ENCODE assay signal across 8 cellular contexts in the genomic region with DNA sequence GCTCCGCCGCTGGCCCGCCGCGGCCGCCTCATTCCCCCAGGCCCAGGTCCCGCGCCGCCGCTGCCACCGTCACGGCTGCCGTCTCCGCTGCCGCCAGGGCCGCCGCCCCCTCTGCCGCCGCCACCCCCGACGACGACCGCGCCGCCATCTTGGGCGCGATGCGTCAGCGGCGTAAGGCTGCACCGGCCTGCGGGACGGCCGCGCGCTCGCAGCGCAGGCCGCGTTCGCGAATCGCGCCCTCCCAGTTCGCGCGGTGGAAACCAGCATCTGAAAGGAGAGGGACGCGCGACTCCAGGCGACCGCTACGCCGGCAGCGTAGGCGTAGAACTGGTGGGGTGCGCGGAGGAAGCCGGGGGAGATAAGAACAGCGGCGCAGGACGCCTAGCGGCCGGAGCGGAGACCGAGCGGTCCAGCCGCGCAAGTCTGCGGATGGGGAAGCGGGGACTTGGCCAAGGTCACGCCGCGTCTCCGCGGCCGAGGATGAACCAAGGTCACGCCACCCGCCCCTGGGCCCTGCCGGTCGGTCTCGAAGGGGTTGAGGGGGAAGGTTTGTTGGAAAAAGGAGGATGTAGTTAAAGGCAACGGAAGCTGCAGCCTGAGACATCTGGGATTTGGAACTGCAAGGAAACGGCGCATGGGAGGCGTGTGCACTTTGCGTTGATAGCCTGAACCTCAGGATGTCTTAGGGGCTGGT. TPM values are rescaled to one million over a fixed set of nuclear protein-coding genes. Genes with fewer than 3 reads are reported as not detected.
DNase-seq lines count a peak whose midpoint lies in the region; ATAC-seq and TF ChIP-seq lines count a peak whose summit lies in the region.

A gene (minus strand): TSS at position 173 of the 694 bp plus-strand sequence. CDS start 307 bp downstream, outside the sequence.

- H3K4me3 ChIP-seq in cardiac fibroblast (replicated peaks in 1 of 2; ENCODE audit: low read depth in 2 of 2, low read length in 2 of 2): peak within 1 kb of the TSS; percentile 76 to 82

- CTCF ChIA-PET in WTC11 (lab: Charles Lee): interaction anchor here (1.3 kb wide), 1 partner anchor 143 kb away, joined by 3 read pairs; no protein-coding TSS in a partner anchor

- ATAC-seq in GM18909 (IDR thresholded peaks at IDR 0.05; ENCODE audit: poor library complexity, unreplicated experiment): peak; percentile 83
- ATAC-seq in HG03175 (IDR thresholded peaks at IDR 0.05; ENCODE audit: unreplicated experiment): peak; percentile 87
- peak; percentile 91 for ATAC-seq in WTC11

- peak within 1 kb of the TSS; percentile 82 for H3K27ac Mint-ChIP-seq in WTC11

- POLR2A ChIA-PET in WTC11 (lab: Charles Lee): no interaction called here

- TF ChIP-seq CTCF in WTC11 (IDR thresholded peaks at IDR 0.05) (peak; percentile 41), cardiac fibroblast (IDR thresholded peaks at IDR 0.05; ENCODE audit: low read depth, low read length) (peak; percentile 86)

- H3K4me3 Mint-ChIP-seq in WTC11: peak within 1 kb of the TSS; percentile 90

- H3K4me1 Mint-ChIP-seq in WTC11: peaks cover 15% of the 10 kb centered on the region

- peaks cover 12% of the 10 kb centered on the region for H3K9me3 Mint-ChIP-seq in WTC11

- peak; percentile 95 for DNase-seq in AG08396 (ENCODE audit: low spot score)
- DNase-seq in NCI-H2227 treated with DMSO at 0.1 percent for 48 hours (lab: John Stamatoyannopoulos, UW): peak; percentile 94
- peak; percentile 93 for DNase-seq in WTC11 (ENCODE audit: low spot score)
- DNase-seq in cardiac fibroblast (ENCODE audit: low read depth in 2 of 2): peak; percentile 95
- peak; percentile 96 for DNase-seq in inferior parietal cortex (ENCODE audit: extremely low spot score)
- peak; percentile 88 to 91 for DNase-seq in stimulated activated CD4-positive, alpha-beta T cell treated with anti-CD3 and anti-CD28 coated beads, Interleukin-12 subunit alpha, Interleukin-12 subunit beta, amount 100 ng/mL, for 24 hours (ENCODE audit: low read depth in 2 of 2)

- peaks cover 12% of the 10 kb centered on the region for H3K36me3 Mint-ChIP-seq in WTC11

- no peaks in the 10 kb centered on the region; the same call in 1 of the 2 replicates for H3K27me3 Mint-ChIP-seq in WTC11 (ENCODE audit: low read depth)

TF ChIP-seq in WTC11, 78 proteins besides CTCF, POLR2A, EP300 and RAD21 (continues in another document):
- TF ChIP-seq FOXK1 (CRISPR knock-in tag; IDR thresholded peaks at IDR 0.05) (peak; percentile 22; the same call in 1 of the 2 replicates), SMAD3 (CRISPR knock-in tag; IDR thresholded peaks at IDR 0.05; ENCODE audit: borderline replicate concordance) (no peak), CREM (CRISPR knock-in tag; IDR thresholded peaks at IDR 0.05) (peak; percentile 80; the same call in 1 of the 2 replicates), ETV6 (CRISPR knock-in tag; IDR thresholded peaks at IDR 0.05) (peak; percentile 78), TEAD1 (CRISPR knock-in tag; IDR thresholded peaks at IDR 0.05) (no peak; the same call in 1 of the 2 replicates), MXD4 (CRISPR knock-in tag; IDR thresholded peaks at IDR 0.05; ENCODE audit: borderline replicate concordance) (no peak), ZNF219 (CRISPR knock-in tag; IDR thresholded peaks at IDR 0.05; ENCODE audit: borderline replicate concordance) (no peak), ATF1 (CRISPR knock-in tag; IDR thresholded peaks at IDR 0.05) (no peak), ZNF416 (CRISPR knock-in tag; IDR thresholded peaks at IDR 0.05) (0 out of 2 replicates have a peak, but pooled peaks have one; percentile 11)
- TF ChIP-seq, protein P1, sequence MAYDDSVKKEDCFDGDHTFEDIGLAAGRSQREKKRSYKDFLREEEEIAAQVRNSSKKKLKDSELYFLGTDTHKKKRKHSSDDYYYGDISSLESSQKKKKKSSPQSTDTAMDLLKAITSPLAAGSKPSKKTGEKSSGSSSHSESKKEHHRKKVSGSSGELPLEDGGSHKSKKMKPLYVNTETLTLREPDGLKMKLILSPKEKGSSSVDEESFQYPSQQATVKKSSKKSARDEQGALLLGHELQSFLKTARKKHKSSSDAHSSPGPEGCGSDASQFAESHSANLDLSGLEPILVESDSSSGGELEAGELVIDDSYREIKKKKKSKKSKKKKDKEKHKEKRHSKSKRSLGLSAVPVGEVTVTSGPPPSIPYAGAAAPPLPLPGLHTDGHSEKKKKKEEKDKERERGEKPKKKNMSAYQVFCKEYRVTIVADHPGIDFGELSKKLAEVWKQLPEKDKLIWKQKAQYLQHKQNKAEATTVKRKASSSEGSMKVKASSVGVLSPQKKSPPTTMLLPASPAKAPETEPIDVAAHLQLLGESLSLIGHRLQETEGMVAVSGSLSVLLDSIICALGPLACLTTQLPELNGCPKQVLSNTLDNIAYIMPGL (CRISPR knock-in tag; IDR thresholded peaks at IDR 0.05): peak; percentile 62; the same call in 1 of the 2 replicates
- TF ChIP-seq, protein P2, sequence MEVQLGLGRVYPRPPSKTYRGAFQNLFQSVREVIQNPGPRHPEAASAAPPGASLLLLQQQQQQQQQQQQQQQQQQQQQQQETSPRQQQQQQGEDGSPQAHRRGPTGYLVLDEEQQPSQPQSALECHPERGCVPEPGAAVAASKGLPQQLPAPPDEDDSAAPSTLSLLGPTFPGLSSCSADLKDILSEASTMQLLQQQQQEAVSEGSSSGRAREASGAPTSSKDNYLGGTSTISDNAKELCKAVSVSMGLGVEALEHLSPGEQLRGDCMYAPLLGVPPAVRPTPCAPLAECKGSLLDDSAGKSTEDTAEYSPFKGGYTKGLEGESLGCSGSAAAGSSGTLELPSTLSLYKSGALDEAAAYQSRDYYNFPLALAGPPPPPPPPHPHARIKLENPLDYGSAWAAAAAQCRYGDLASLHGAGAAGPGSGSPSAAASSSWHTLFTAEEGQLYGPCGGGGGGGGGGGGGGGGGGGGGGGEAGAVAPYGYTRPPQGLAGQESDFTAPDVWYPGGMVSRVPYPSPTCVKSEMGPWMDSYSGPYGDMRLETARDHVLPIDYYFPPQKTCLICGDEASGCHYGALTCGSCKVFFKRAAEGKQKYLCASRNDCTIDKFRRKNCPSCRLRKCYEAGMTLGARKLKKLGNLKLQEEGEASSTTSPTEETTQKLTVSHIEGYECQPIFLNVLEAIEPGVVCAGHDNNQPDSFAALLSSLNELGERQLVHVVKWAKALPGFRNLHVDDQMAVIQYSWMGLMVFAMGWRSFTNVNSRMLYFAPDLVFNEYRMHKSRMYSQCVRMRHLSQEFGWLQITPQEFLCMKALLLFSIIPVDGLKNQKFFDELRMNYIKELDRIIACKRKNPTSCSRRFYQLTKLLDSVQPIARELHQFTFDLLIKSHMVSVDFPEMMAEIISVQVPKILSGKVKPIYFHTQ (CRISPR knock-in tag; IDR thresholded peaks at IDR 0.05): no peak
- TF ChIP-seq, protein P3, sequence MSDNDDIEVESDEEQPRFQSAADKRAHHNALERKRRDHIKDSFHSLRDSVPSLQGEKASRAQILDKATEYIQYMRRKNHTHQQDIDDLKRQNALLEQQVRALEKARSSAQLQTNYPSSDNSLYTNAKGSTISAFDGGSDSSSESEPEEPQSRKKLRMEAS (CRISPR knock-in tag; IDR thresholded peaks at IDR 0.05): peak; percentile 55
- TF ChIP-seq, protein P4, sequence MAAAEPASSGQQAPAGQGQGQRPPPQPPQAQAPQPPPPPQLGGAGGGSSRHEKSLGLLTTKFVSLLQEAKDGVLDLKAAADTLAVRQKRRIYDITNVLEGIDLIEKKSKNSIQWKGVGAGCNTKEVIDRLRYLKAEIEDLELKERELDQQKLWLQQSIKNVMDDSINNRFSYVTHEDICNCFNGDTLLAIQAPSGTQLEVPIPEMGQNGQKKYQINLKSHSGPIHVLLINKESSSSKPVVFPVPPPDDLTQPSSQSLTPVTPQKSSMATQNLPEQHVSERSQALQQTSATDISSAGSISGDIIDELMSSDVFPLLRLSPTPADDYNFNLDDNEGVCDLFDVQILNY (CRISPR knock-in tag; IDR thresholded peaks at IDR 0.05): peak; percentile 71; the same call in 1 of the 2 replicates
- TF ChIP-seq, protein P5, sequence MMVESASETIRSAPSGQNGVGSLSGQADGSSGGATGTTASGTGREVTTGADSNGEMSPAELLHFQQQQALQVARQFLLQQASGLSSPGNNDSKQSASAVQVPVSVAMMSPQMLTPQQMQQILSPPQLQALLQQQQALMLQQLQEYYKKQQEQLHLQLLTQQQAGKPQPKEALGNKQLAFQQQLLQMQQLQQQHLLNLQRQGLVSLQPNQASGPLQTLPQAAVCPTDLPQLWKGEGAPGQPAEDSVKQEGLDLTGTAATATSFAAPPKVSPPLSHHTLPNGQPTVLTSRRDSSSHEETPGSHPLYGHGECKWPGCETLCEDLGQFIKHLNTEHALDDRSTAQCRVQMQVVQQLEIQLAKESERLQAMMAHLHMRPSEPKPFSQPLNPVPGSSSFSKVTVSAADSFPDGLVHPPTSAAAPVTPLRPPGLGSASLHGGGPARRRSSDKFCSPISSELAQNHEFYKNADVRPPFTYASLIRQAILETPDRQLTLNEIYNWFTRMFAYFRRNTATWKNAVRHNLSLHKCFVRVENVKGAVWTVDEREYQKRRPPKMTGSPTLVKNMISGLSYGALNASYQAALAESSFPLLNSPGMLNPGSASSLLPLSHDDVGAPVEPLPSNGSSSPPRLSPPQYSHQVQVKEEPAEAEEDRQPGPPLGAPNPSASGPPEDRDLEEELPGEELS (CRISPR knock-in tag; IDR thresholded peaks at IDR 0.05): peak; percentile 46; the same call in 1 of the 2 replicates
- TF ChIP-seq, protein P6, sequence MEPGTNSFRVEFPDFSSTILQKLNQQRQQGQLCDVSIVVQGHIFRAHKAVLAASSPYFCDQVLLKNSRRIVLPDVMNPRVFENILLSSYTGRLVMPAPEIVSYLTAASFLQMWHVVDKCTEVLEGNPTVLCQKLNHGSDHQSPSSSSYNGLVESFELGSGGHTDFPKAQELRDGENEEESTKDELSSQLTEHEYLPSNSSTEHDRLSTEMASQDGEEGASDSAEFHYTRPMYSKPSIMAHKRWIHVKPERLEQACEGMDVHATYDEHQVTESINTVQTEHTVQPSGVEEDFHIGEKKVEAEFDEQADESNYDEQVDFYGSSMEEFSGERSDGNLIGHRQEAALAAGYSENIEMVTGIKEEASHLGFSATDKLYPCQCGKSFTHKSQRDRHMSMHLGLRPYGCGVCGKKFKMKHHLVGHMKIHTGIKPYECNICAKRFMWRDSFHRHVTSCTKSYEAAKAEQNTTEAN (CRISPR knock-in tag; IDR thresholded peaks at IDR 0.05): 0 out of 2 replicates have a peak, but pooled peaks have one; percentile 21

RNA-seq across cellular contexts. Expression of the gene that starts here (rescaled TPM):
- total RNA-seq in WTC11 (2021): 24.6 to 30.0 TPM (median 24.8 TPM) in 3 replicates

Comparison
In these comparisons a context has a peak if more than half of its experiments do, and no peak if none do; other contexts are left out.
1. Peak in every context shown above with its lines: DNase-seq, ATAC-seq and H3K4me3 ChIP-seq.